36 cellular contexts compared by ENCODE assay signal in genomic region chr1:17952506-17952905, GRCh38.
"Had no signal": no experiment of that assay in that cellular context is flagged by ENCODE, and none has a peak within 500 bp of the region (broad histone marks: within the 10 kb centered on the region; RNA-seq: fewer than 3 reads in every experiment).

No MANE protein-coding gene starts in this region.

- H3K4me3 ChIP-seq: ascending aorta, cardiac muscle cell had no signal

- ATAC-seq: activated CD8-positive, alpha-beta memory T cell treated with anti-CD3 and anti-CD28 coated beads, Interleukin-2, amount 10 ng/mL, durations not matched to agents 7 days and 5 days; activated CD8-positive, alpha-beta T cell treated with anti-CD3 and anti-CD28 coated beads for 36 hours; activated naive CD8-positive, alpha-beta T cell treated with anti-CD3 and anti-CD28 coated beads, Interleukin-2, amount 50 U/mL, for 24 hours had no signal

- DNase-seq: activated B cell treated with CpG ODN at 0.5 μM for 24 hours; activated CD4-positive, alpha-beta memory T cell treated with anti-CD3 and anti-CD28 coated beads for 36 hours; activated CD4-positive, alpha-beta T cell treated with anti-CD3 and anti-CD28 coated beads for 4 hours; activated CD4-positive, alpha-beta T cell treated with anti-CD3 and anti-CD28 coated beads, Interleukin-2, amount 10 ng/mL, durations not matched to agents 24 days and 14 days; activated CD4-positive, alpha-beta T cell treated with anti-CD3 and anti-CD28 coated beads, Interleukin-2, amount 50 U/mL, for 1 hour; activated CD4-positive, alpha-beta T cell treated with anti-CD3 and anti-CD28 coated beads, Interleukin-2, amount 50 U/mL, for 4 hours; activated CD4-positive, CD25-positive, alpha-beta regulatory T cell treated with anti-CD3 and anti-CD28 coated beads, Interleukin-2, amount 50 U/mL, for 72 hours; activated CD8-positive, alpha-beta memory T cell treated with anti-CD3 and anti-CD28 coated beads for 24 hours; activated CD8-positive, alpha-beta memory T cell treated with anti-CD3 and anti-CD28 coated beads, Interleukin-2, amount 10 ng/mL, durations not matched to agents 7 days and 5 days; activated CD8-positive, alpha-beta memory T cell treated with anti-CD3 and anti-CD28 coated beads, Interleukin-2, amount 50 U/mL, for 48 hours; activated CD8-positive, alpha-beta T cell treated with anti-CD3 and anti-CD28 coated beads for 36 hours; activated effector memory CD4-positive, alpha-beta T cell treated with Interleukin-2 at 50 U/mL for 16 hours; activated gamma-delta T cell; activated naive CD4-positive, alpha-beta T cell treated with anti-CD3 and anti-CD28 coated beads, Interleukin-2, amount 10 ng/mL, durations not matched to agents 7 days and 5 days; activated naive CD4-positive, alpha-beta T cell treated with Interleukin-2 at 50 U/mL for 16 hours; activated naive CD8-positive, alpha-beta T cell treated with anti-CD3 and anti-CD28 coated beads, Interleukin-2, amount 10 ng/mL, durations not matched to agents 7 days and 5 days; activated naive CD8-positive, alpha-beta T cell treated with anti-CD3 and anti-CD28 coated beads, Interleukin-2, amount 50 U/mL, for 24 hours; activated T-cell treated with anti-CD3 and anti-CD28 coated beads, Interleukin-2, amount 50 U/mL, for 24 hours; activated T-cell treated with anti-CD3 and anti-CD28 coated beads, Interleukin-2, amount 50 U/mL, for 48 hours; amygdala; anterior cingulate cortex; caudate nucleus; cerebellar nuclear complex; T-helper 1 cell; T-helper 2 cell; T-helper 9 cell had no signal

- H3K36me3 Mint-ChIP-seq: activated CD4-positive, alpha-beta memory T cell treated with anti-CD3 and anti-CD28 coated beads for 36 hours; activated CD8-positive, alpha-beta memory T cell treated with anti-CD3 and anti-CD28 coated beads, Interleukin-2, amount 10 ng/mL, durations not matched to agents 7 days and 5 days; activated naive CD4-positive, alpha-beta T cell treated with anti-CD3 and anti-CD28 coated beads, Interleukin-2, amount 10 ng/mL, durations not matched to agents 7 days and 5 days; activated naive CD4-positive, alpha-beta T cell treated with anti-CD3 and anti-CD28 coated beads, Interleukin-2, amount 50 U/mL, for 24 hours; activated naive CD8-positive, alpha-beta T cell; activated naive CD8-positive, alpha-beta T cell treated with anti-CD3 and anti-CD28 coated beads, Interleukin-2, amount 10 ng/mL, durations not matched to agents 7 days and 5 days; brain had no signal

- H3K27ac Mint-ChIP-seq: activated B cell treated with CpG ODN at 0.5 μM for 24 hours; activated CD4-positive, alpha-beta memory T cell treated with anti-CD3 and anti-CD28 coated beads for 36 hours; activated CD4-positive, alpha-beta T cell treated with anti-CD3 and anti-CD28 coated beads, Interleukin-2, amount 10 ng/mL, durations not matched to agents 24 days and 14 days; activated CD8-positive, alpha-beta memory T cell treated with anti-CD3 and anti-CD28 coated beads, Interleukin-2, amount 10 ng/mL, durations not matched to agents 7 days and 5 days; activated CD8-positive, alpha-beta T cell treated with anti-CD3 and anti-CD28 coated beads for 36 hours; activated naive CD4-positive, alpha-beta T cell treated with anti-CD3 and anti-CD28 coated beads, Interleukin-2, amount 10 ng/mL, durations not matched to agents 7 days and 5 days; activated naive CD4-positive, alpha-beta T cell treated with anti-CD3 and anti-CD28 coated beads, Interleukin-2, amount 50 U/mL, for 24 hours; activated naive CD8-positive, alpha-beta T cell; activated naive CD8-positive, alpha-beta T cell treated with anti-CD3 and anti-CD28 coated beads, Interleukin-2, amount 10 ng/mL, durations not matched to agents 7 days and 5 days; activated naive CD8-positive, alpha-beta T cell treated with anti-CD3 and anti-CD28 coated beads, Interleukin-2, amount 50 U/mL, for 24 hours; activated T-cell treated with anti-CD3 and anti-CD28 coated beads, Interleukin-2, amount 50 U/mL, for 24 hours; activated T-helper 2 cell treated with anti-CD3 and anti-CD28 coated beads, Interferon-gamma antibody, Interleukin-2, Interleukin-4, amounts not matched to agents 10 μg/mL and 5 μg/mL and 100 μg/mL, durations not matched to agents 14 hours and 24 hours and 36 hours; brain; T-helper 1 cell treated with Interleukin-12 subunit alpha and Interleukin-12 subunit beta and Interleukin-4 antibody, amounts not matched to agents 30 μg/mL and 1 μg/mL, for 36 hours; T-helper 2 cell treated with Interferon-gamma antibody and Interleukin-4, amounts not matched to agents 5 μg/mL and 100 μg/mL, for 36 hours had no signal

- H3K36me3 ChIP-seq: ascending aorta, cardiac muscle cell had no signal

- H3K4me1 Mint-ChIP-seq: activated B cell treated with CpG ODN at 0.5 μM for 24 hours; activated CD4-positive, alpha-beta T cell treated with anti-CD3 and anti-CD28 coated beads, Interleukin-2, amount 10 ng/mL, durations not matched to agents 24 days and 14 days; activated CD8-positive, alpha-beta memory T cell treated with anti-CD3 and anti-CD28 coated beads, Interleukin-2, amount 10 ng/mL, durations not matched to agents 7 days and 5 days; activated naive CD4-positive, alpha-beta T cell treated with anti-CD3 and anti-CD28 coated beads, Interleukin-2, amount 10 ng/mL, durations not matched to agents 7 days and 5 days; activated naive CD8-positive, alpha-beta T cell treated with anti-CD3 and anti-CD28 coated beads, Interleukin-2, amount 10 ng/mL, durations not matched to agents 7 days and 5 days; central memory CD8-positive, alpha-beta T cell had no signal

- H3K4me3 Mint-ChIP-seq: activated B cell treated with CpG ODN at 0.5 μM for 24 hours; activated CD4-positive, alpha-beta memory T cell treated with anti-CD3 and anti-CD28 coated beads for 36 hours; activated CD4-positive, alpha-beta T cell treated with anti-CD3 and anti-CD28 coated beads, Interleukin-2, amount 10 ng/mL, durations not matched to agents 24 days and 14 days; activated CD8-positive, alpha-beta memory T cell treated with anti-CD3 and anti-CD28 coated beads, Interleukin-2, amount 10 ng/mL, durations not matched to agents 7 days and 5 days; activated CD8-positive, alpha-beta T cell treated with anti-CD3 and anti-CD28 coated beads for 36 hours; activated naive CD4-positive, alpha-beta T cell treated with anti-CD3 and anti-CD28 coated beads, Interleukin-2, amount 10 ng/mL, durations not matched to agents 7 days and 5 days; activated naive CD4-positive, alpha-beta T cell treated with anti-CD3 and anti-CD28 coated beads, Interleukin-2, amount 50 U/mL, for 24 hours; activated naive CD8-positive, alpha-beta T cell; activated naive CD8-positive, alpha-beta T cell treated with anti-CD3 and anti-CD28 coated beads, Interleukin-2, amount 10 ng/mL, durations not matched to agents 7 days and 5 days; activated naive CD8-positive, alpha-beta T cell treated with anti-CD3 and anti-CD28 coated beads, Interleukin-2, amount 50 U/mL, for 24 hours; activated T-cell treated with anti-CD3 and anti-CD28 coated beads, Interleukin-2, amount 50 U/mL, for 24 hours; brain; central memory CD8-positive, alpha-beta T cell; T-helper 1 cell treated with Interleukin-12 subunit alpha and Interleukin-12 subunit beta and Interleukin-4 antibody, amounts not matched to agents 30 μg/mL and 1 μg/mL, for 36 hours; T-helper 2 cell treated with Interferon-gamma antibody and Interleukin-4, amounts not matched to agents 5 μg/mL and 100 μg/mL, for 36 hours had no signal

- H3K27ac ChIP-seq: ascending aorta, cardiac muscle cell, VCaP had no signal

- H3K27me3 ChIP-seq: ascending aorta, cardiac muscle cell had no signal

- H3K4me1 ChIP-seq: ascending aorta had no signal

- H3K9me3 ChIP-seq: ascending aorta had no signal

- H3K27me3 Mint-ChIP-seq: activated CD4-positive, alpha-beta T cell treated with anti-CD3 and anti-CD28 coated beads, Interleukin-2, amount 10 ng/mL, durations not matched to agents 24 days and 14 days; activated CD8-positive, alpha-beta memory T cell treated with anti-CD3 and anti-CD28 coated beads, Interleukin-2, amount 10 ng/mL, durations not matched to agents 7 days and 5 days; activated naive CD4-positive, alpha-beta T cell treated with anti-CD3 and anti-CD28 coated beads, Interleukin-2, amount 50 U/mL, for 24 hours had no signal

- H3K9me3 Mint-ChIP-seq: activated B cell treated with CpG ODN at 0.5 μM for 24 hours; activated CD4-positive, alpha-beta memory T cell treated with anti-CD3 and anti-CD28 coated beads for 36 hours; activated CD4-positive, alpha-beta T cell treated with anti-CD3 and anti-CD28 coated beads, Interleukin-2, amount 10 ng/mL, durations not matched to agents 24 days and 14 days; activated CD8-positive, alpha-beta T cell treated with anti-CD3 and anti-CD28 coated beads for 36 hours; activated naive CD4-positive, alpha-beta T cell treated with anti-CD3 and anti-CD28 coated beads, Interleukin-2, amount 10 ng/mL, durations not matched to agents 7 days and 5 days; activated naive CD4-positive, alpha-beta T cell treated with anti-CD3 and anti-CD28 coated beads, Interleukin-2, amount 50 U/mL, for 24 hours; activated naive CD8-positive, alpha-beta T cell treated with anti-CD3 and anti-CD28 coated beads, Interleukin-2, amount 10 ng/mL, durations not matched to agents 7 days and 5 days; activated naive CD8-positive, alpha-beta T cell treated with anti-CD3 and anti-CD28 coated beads, Interleukin-2, amount 50 U/mL, for 24 hours; activated T-cell treated with anti-CD3 and anti-CD28 coated beads, Interleukin-2, amount 50 U/mL, for 24 hours; activated T-helper 2 cell treated with anti-CD3 and anti-CD28 coated beads, Interferon-gamma antibody, Interleukin-2, Interleukin-4, amounts not matched to agents 10 μg/mL and 5 μg/mL and 100 μg/mL, durations not matched to agents 14 hours and 24 hours and 36 hours; central memory CD8-positive, alpha-beta T cell; T-helper 1 cell treated with Interleukin-12 subunit alpha and Interleukin-12 subunit beta and Interleukin-4 antibody, amounts not matched to agents 30 μg/mL and 1 μg/mL, for 36 hours; T-helper 2 cell treated with Interferon-gamma antibody and Interleukin-4, amounts not matched to agents 5 μg/mL and 100 μg/mL, for 36 hours had no signal
